23 cellular contexts compared by ENCODE assay signal in the genomic region with DNA sequence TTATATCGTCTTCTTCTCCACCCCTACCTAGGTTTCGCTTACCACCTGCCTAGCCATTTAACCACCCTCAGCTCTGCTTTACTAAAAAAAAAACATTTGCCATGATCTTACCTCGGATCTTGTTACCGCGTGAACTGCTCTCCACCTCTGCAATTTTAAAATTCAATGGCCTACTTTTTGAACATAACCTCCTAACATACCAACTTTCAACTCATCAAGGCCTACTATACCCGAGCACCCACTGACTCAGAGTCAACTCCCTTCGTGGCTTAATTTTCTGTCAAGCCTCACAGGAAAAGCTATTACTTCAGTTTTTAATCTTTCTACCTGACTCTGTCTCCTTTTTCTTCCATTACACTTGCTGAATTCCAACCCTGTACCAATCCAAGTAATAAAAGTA. TPM values are rescaled to one million over a fixed set of nuclear protein-coding genes. Genes with fewer than 3 reads are reported as not detected.
A peak's percentile ranks its signal among the peaks of the same experiment; 100 is the strongest.
DNase-seq lines count a peak whose midpoint lies in the region; ATAC-seq, FAIRE-seq and TF ChIP-seq lines count a peak whose summit lies in the region.
"Had no signal": no experiment of that assay in that cellular context is flagged by ENCODE, and none has a peak within 500 bp of the region (broad histone marks: within the 10 kb centered on the region; RNA-seq: fewer than 3 reads in every experiment).

No MANE protein-coding gene starts in this region.

- H3K36me3 Mint-ChIP-seq in T-helper 17 cell (ENCODE audit: low read depth) (peaks cover 16% of the 10 kb centered on the region), endodermal cell (ENCODE audit: low read depth) (peaks cover 44% of the 10 kb centered on the region)

- no peak for TF ChIP-seq CTCF in HepG2 (CRISPR knock-in tag; IDR thresholded peaks at IDR 0.05)
- no peak for TF ChIP-seq CTCF in right lobe of liver (IDR thresholded peaks at IDR 0.05)
- TF ChIP-seq CTCF in endodermal cell (conservative IDR thresholded peaks at IDR 0.05), result no peak

- TSS peak; percentile 36 for BruUV-seq in HepG2 (replicated peaks; lab: Mats Ljungman, UMichigan)

- no peak for TF ChIP-seq RAD21 in HepG2 (CRISPR knock-in tag; IDR thresholded peaks at IDR 0.05)

- in situ Hi-C loops in HepG2 (cut with HindIII; ENCODE audit: extremely low pct_ligation_motif_present, low pct_unique_long_range_greater_than_20kb), result no loop called here

- H4K20me1 ChIP-seq in HepG2 (ENCODE audit: insufficient read depth, low read length), result no peaks in the 10 kb centered on the region

- no peak for FAIRE-seq in HepG2 (lab: Jason Lieb, UNC)
- FAIRE-seq: A204.1, D721Med, GM18507 had no signal

- no peak for ATAC-seq in HepG2
- no peak for ATAC-seq in right lobe of liver
- ATAC-seq in T-helper 17 cell, result no peak
- ATAC-seq: GM23338 had no signal

- intact Hi-C loops in HepG2 (cut with micrococcal nuclease; ENCODE audit: unreplicated experiment) (no loop called here), right lobe of liver (cut with DNase I) (no loop called here)

- peaks cover 14 to 56% of the 10 kb centered on the region in 2 experiments; a peak in 4 of 5 replicates for H3K36me3 ChIP-seq in HepG2 (replicated peaks in 1 of 2; ENCODE audit: control insufficient read depth in 1 of 2, insufficient read depth in 2 of 2, low read length in 2 of 2)
- H3K36me3 ChIP-seq in right lobe of liver, result peaks cover 0 to 41% (median 9%) of the 10 kb centered on the region in 4 donors
- peaks cover 66% of the 10 kb centered on the region for H3K36me3 ChIP-seq in endodermal cell (ENCODE audit: control insufficient read depth, insufficient read depth, low read length)
- peaks cover 23% of the 10 kb centered on the region for H3K36me3 ChIP-seq in MG63

- POLR2A ChIA-PET in HepG2 (lab: Yijun Ruan, JAX), result no interaction called here

- no peaks in the 10 kb centered on the region for H3K79me2 ChIP-seq in HepG2 (ENCODE audit: insufficient read depth, low read length)

- H3K27ac ChIP-seq in HepG2 (ENCODE audit: extremely low read length, insufficient read depth, low read length) (no peak overlapping the region), right lobe of liver (no peak overlapping the region), endodermal cell (ENCODE audit: low read depth, low read length) (no peak overlapping the region)
- H3K27ac ChIP-seq: BLaER1 treated with 17β-estradiol and CSF1 and Interleukin-3, amounts not matched to agents 10 nM and 100 nM had no signal

- H3K9ac ChIP-seq in HepG2 (ENCODE audit: insufficient read depth, low read depth, low read length) (no peak overlapping the region), endodermal cell (ENCODE audit: extremely low read depth, low read length, poor library complexity, severe bottlenecking) (no peak overlapping the region)
- H3K9ac ChIP-seq: BLaER1 treated with 17β-estradiol and CSF1 and Interleukin-3, amounts not matched to agents 10 nM and 100 nM had no signal

- CTCF ChIA-PET in HepG2 (lab: Yijun Ruan, JAX; ENCODE audit: low intra/inter-chr PET ratio, low total read pairs), result no interaction called here

- H3K27ac Mint-ChIP-seq in T-helper 17 cell (peak overlapping the region; percentile 44), endodermal cell (peak overlapping the region; percentile 14)
- H3K27ac Mint-ChIP-seq: CD4-positive, alpha-beta T cell; GM23338; HFFc6 had no signal

- no peak overlapping the region for H2AFZ ChIP-seq in HepG2 (ENCODE audit: low read length)
- H2AFZ ChIP-seq: GM23338 had no signal

- no peak overlapping the region for H3K4me2 ChIP-seq in HepG2 (ENCODE audit: low read depth, low read length)
- H3K4me2 ChIP-seq: BLaER1 treated with 17β-estradiol and CSF1 and Interleukin-3, amounts not matched to agents 10 nM and 100 nM; GM23338 had no signal

- TF ChIP-seq EP300 in HepG2 (IDR thresholded peaks at IDR 0.05; ENCODE audit: low read depth in 2 of 2, low read length in 2 of 2) (no peak), HepG2 (CRISPR knock-in tag; IDR thresholded peaks at IDR 0.05; ENCODE audit: borderline replicate concordance) (no peak)

- TF ChIP-seq POLR2A in HepG2 (IDR thresholded peaks at IDR 0.05; ENCODE audit: insufficient read depth in 1 of 2, low read depth in 2 of 2, low read length in 2 of 2), result no peak
- TF ChIP-seq POLR2A in right lobe of liver (IDR thresholded peaks at IDR 0.05), result no peak

- H3K4me1 ChIP-seq in HepG2 (ENCODE audit: insufficient read depth, low read length), result no peaks in the 10 kb centered on the region
- no peaks in the 10 kb centered on the region for H3K4me1 ChIP-seq in right lobe of liver
- H3K4me1 ChIP-seq in endodermal cell (ENCODE audit: control insufficient read depth, insufficient read depth, low read length), result no peaks in the 10 kb centered on the region
- H3K4me1 ChIP-seq: BE2C; BLaER1 treated with 17β-estradiol and CSF1 and Interleukin-3, amounts not matched to agents 10 nM and 100 nM; HAP-1 had no signal

- H3K9me3 Mint-ChIP-seq in endodermal cell, result no peaks in the 10 kb centered on the region
- H3K9me3 Mint-ChIP-seq: CD14-positive monocyte; CD4-positive, alpha-beta T cell; CD8-positive, alpha-beta memory T cell; GM23338; HFFc6 had no signal

- H3K27me3 Mint-ChIP-seq in T-helper 17 cell (no peaks in the 10 kb centered on the region), endodermal cell (ENCODE audit: insufficient read depth) (no peaks in the 10 kb centered on the region)
- H3K27me3 Mint-ChIP-seq: CD4-positive, alpha-beta T cell had no signal

- H3K4me1 Mint-ChIP-seq in T-helper 17 cell (peaks cover 11% of the 10 kb centered on the region), endodermal cell (no peaks in the 10 kb centered on the region)
- H3K4me1 Mint-ChIP-seq: CD14-positive monocyte, GM23338 had no signal

- H3K4me3 ChIP-seq in HepG2 (replicated peaks in 1 of 3; ENCODE audit: insufficient read depth in 1 of 3, low read depth in 2 of 3, low read length in 3 of 3), result no peak overlapping the region
- no peak overlapping the region for H3K4me3 ChIP-seq in right lobe of liver
- H3K4me3 ChIP-seq in endodermal cell (ENCODE audit: low read length), result no peak overlapping the region
- no peak overlapping the region for H3K4me3 ChIP-seq in MG63
- H3K4me3 ChIP-seq: BLaER1 treated with 17β-estradiol and CSF1 and Interleukin-3, amounts not matched to agents 10 nM and 100 nM; GM23338; HAP-1 had no signal

- H3K9me3 ChIP-seq in HepG2 (ENCODE audit: low read length) (no peaks in the 10 kb centered on the region), right lobe of liver (no peaks in the 10 kb centered on the region), T-helper 17 cell (ENCODE audit: control insufficient read depth, low read length, poor library complexity, severe bottlenecking) (no peaks in the 10 kb centered on the region), endodermal cell (ENCODE audit: control insufficient read depth, low read length) (no peaks in the 10 kb centered on the region), MG63 (no peaks in the 10 kb centered on the region)
- H3K9me3 ChIP-seq: BE2C; BLaER1 treated with 17β-estradiol and CSF1 and Interleukin-3, amounts not matched to agents 10 nM and 100 nM; HAP-1 had no signal

- 98% methylated on average over 7 of the region's 7 CpGs for WGBS in HepG2 (ENCODE audit: low lambda C conversion rate)
- 95% methylated on average over 7 of the region's 7 CpGs for WGBS in right lobe of liver (ENCODE audit: insufficient coverage, low coverage, low lambda C conversion rate, missing lambda C conversion rate)
- WGBS in endodermal cell (ENCODE audit: insufficient coverage in 1 of 2, insufficient read length in 1 of 2), 2 experiments, result 93 to 95% methylated on average over 7 of the region's 7 CpGs

- H3K4me3 Mint-ChIP-seq in T-helper 17 cell (no peak overlapping the region), endodermal cell (no peak overlapping the region)
- H3K4me3 Mint-ChIP-seq: CD14-positive monocyte; CD4-positive, alpha-beta T cell; CD8-positive, alpha-beta memory T cell; GM23338; HFFc6 had no signal

- DNase-seq in HepG2 (ENCODE audit: low spot score), result no peak
- DNase-seq in right lobe of liver, result no peak
- DNase-seq in T-helper 17 cell, result no peak
- no peak for DNase-seq in endodermal cell
- peak; percentile 59 for DNase-seq in putamen (ENCODE audit: low spot score)
- no peak for DNase-seq in MG63
- DNase-seq in superior temporal gyrus (ENCODE audit: extremely low spot score), result no peak
- no peak for DNase-seq in Ammon's horn (ENCODE audit: low spot score)
- DNase-seq: BE2C; CD4-positive, alpha-beta T cell; CD8-positive, alpha-beta memory T cell; DMS 273 treated with DMSO at 0.1 percent for 48 hours; DMS79; EL; GDM1; HFFc6 had no signal

- no peaks in the 10 kb centered on the region for H3K27me3 ChIP-seq in HepG2 (ENCODE audit: control insufficient read depth in 1 of 2, insufficient read depth in 2 of 2, low read length in 2 of 2)
- H3K27me3 ChIP-seq in right lobe of liver, result no peaks in the 10 kb centered on the region
- H3K27me3 ChIP-seq in endodermal cell (ENCODE audit: control insufficient read depth, insufficient read depth, low read length, poor library complexity, severe bottlenecking), result no peaks in the 10 kb centered on the region
- H3K27me3 ChIP-seq in MG63, result no peaks in the 10 kb centered on the region
- H3K27me3 ChIP-seq: BE2C; BLaER1 treated with 17β-estradiol and CSF1 and Interleukin-3, amounts not matched to agents 10 nM and 100 nM had no signal

RNA-seq across cellular contexts. Expression of a gene that starts 55.7 kb away (rescaled TPM):
- total RNA-seq in HepG2 (2016; rRNA removed; fragmentation: Illumina TruSeq; extraction: Trizol) (22.2 and 22.4 TPM in 2 replicates), right lobe of liver (10 to 100 TPM in 1 of 6 experiments, 1 to 10 TPM in 5; 7.5 to 12.1 (median 8.8) TPM), T-helper 17 cell (10 to 100 TPM; 48.3 to 52.3 TPM), endodermal cell (10 to 100 TPM; 18.6 to 20.7 TPM)
- 10.9 and 12.3 TPM in 2 replicates for total RNA-seq in HepG2 (2016; cell fraction: cytosol; rRNA removed; fragmentation: Illumina TruSeq; extraction: Trizol; ENCODE audit: low read depth)
- 19.8 and 20.5 TPM in 2 replicates for total RNA-seq in HepG2 (2016; cell fraction: insoluble cytoplasmic fraction; rRNA removed; fragmentation: Illumina TruSeq; extraction: Trizol)
- total RNA-seq in HepG2 (2016; cell fraction: membrane; rRNA removed; fragmentation: Illumina TruSeq; extraction: Trizol), result 7.4 and 9.3 TPM in 2 replicates
- 70.7 and 72.3 TPM in 2 replicates for total RNA-seq in HepG2 (2016; cell fraction: nucleus; rRNA removed; fragmentation: Illumina TruSeq; extraction: Trizol)
- polyA plus RNA-seq in HepG2 (2011; rRNA removed), result 4.3 and 5.3 TPM in 2 replicates
- 1.4 and 2.3 TPM in 2 replicates for polyA plus RNA-seq in HepG2 (2011; cell fraction: cytosol; rRNA removed)
- polyA plus RNA-seq in HepG2 (2011; cell fraction: nucleus; rRNA removed), result 8.1 and 8.9 TPM in 2 replicates
- polyA plus RNA-seq in HepG2 (2012), result 4.7 and 5.9 TPM in 2 replicates
- polyA plus RNA-seq in HepG2 (2016; cell fraction: cytosol; fragmentation: Illumina TruSeq; extraction: Trizol; ENCODE audit: low read depth), result 0.41 and 0.47 TPM in 2 replicates
- polyA plus RNA-seq in HepG2 (2016; cell fraction: insoluble cytoplasmic fraction; fragmentation: Illumina TruSeq; extraction: Trizol; ENCODE audit: low read depth), result 12.2 and 12.4 TPM in 2 replicates
- polyA plus RNA-seq in HepG2 (2016; cell fraction: membrane; fragmentation: Illumina TruSeq; extraction: Trizol; ENCODE audit: low read depth), result 1.2 and 1.5 TPM in 2 replicates
- polyA plus RNA-seq in HepG2 (2016; cell fraction: nucleus; fragmentation: Illumina TruSeq; extraction: Trizol; ENCODE audit: insufficient read depth, low read depth), result 20.5 and 23.2 TPM in 2 replicates
- 8.7 and 11.9 TPM in 2 replicates for polyA minus RNA-seq in HepG2 (2011; rRNA and poly(A)+ RNA removed; ENCODE audit: low replicate concordance)
- 7.4 and 8.0 TPM in 2 replicates for polyA minus RNA-seq in HepG2 (2011; cell fraction: cytosol; rRNA and poly(A)+ RNA removed)
- 90.0 and 94.1 TPM in 2 replicates for polyA minus RNA-seq in HepG2 (2011; cell fraction: nucleus; rRNA and poly(A)+ RNA removed)
- 13.7 TPM for polyA plus RNA-seq in endodermal cell (2013, experiment 1 of 2)
- polyA plus RNA-seq in endodermal cell (2013, experiment 2 of 2), result 12.6 TPM
- 2.9 and 4.5 TPM in 2 replicates for total RNA-seq in MG63 (2014; rRNA removed; shearing (Covaris generic); ENCODE audit: low replicate concordance)
